26 cellular contexts compared by ENCODE assay signal in the genomic region with DNA sequence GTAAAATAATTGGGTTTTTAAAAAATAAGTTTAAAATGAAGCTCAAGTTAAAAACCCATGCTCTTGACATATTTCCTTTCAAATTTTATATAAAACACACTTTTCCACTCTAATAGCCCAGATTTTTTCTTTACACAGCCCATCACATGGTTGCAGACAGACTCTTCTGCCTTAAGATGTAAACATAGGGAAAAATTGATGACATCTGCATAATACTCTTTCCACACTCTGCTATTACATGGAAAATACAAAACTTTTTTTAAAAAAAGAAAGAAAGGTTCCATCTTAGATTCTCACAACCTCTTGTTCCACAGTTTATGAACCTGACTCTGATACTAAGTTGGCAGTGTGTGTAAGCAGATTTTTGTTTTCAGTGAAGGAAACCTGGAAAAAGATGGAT.
DNase-seq lines count a peak whose midpoint lies in the region; ATAC-seq, FAIRE-seq and TF ChIP-seq lines count a peak whose summit lies in the region.
"Had no signal": no experiment of that assay in that cellular context is flagged by ENCODE, and none has a peak within 500 bp of the region (broad histone marks: within the 10 kb centered on the region; RNA-seq: fewer than 3 reads in every experiment).

No MANE protein-coding gene starts in this region.

- H3K27me3 Mint-ChIP-seq in activated CD4-positive, alpha-beta T cell treated with anti-CD3 and anti-CD28 coated beads for 36 hours: peaks cover 6% of the 10 kb centered on the region

- H3K9ac ChIP-seq in HepG2 (ENCODE audit: insufficient read depth, low read depth, low read length) (no peak overlapping the region), PC-3 (ENCODE audit: low read length) (no peak overlapping the region), K562 (ENCODE audit: insufficient read depth in 1 of 2, low read depth in 2 of 2, low read length in 2 of 2) (no peak overlapping the region)
- H3K9ac ChIP-seq: BLaER1 had no signal

- H3K4me3 ChIP-seq in HepG2 (replicated peaks in 1 of 3; ENCODE audit: insufficient read depth in 1 of 3, low read depth in 2 of 3, low read length in 3 of 3): no peak overlapping the region
- no peak overlapping the region for H3K4me3 ChIP-seq in right lobe of liver
- no peak overlapping the region for H3K4me3 ChIP-seq in PC-3 (ENCODE audit: low read length)
- no peak overlapping the region for H3K4me3 ChIP-seq in K562
- H3K4me3 ChIP-seq in OCI-LY7 (ENCODE audit: low read depth, low read length, poor library complexity, severe bottlenecking): no peak overlapping the region
- H3K4me3 ChIP-seq: BLaER1 had no signal

- H3K4me2 ChIP-seq in HepG2 (ENCODE audit: low read depth, low read length): no peak overlapping the region
- H3K4me2 ChIP-seq in PC-3 (ENCODE audit: low read length): no peak overlapping the region
- no peak overlapping the region for H3K4me2 ChIP-seq in K562 (ENCODE audit: insufficient read depth, low read length)
- H3K4me2 ChIP-seq in OCI-LY7 (ENCODE audit: low read length): no peak overlapping the region
- H3K4me2 ChIP-seq: BLaER1 had no signal

- ATAC-seq in HepG2: no peak
- ATAC-seq in right lobe of liver: no peak
- no peak for ATAC-seq in PC-3
- no peak for ATAC-seq in K562
- ATAC-seq in activated CD4-positive, alpha-beta T cell treated with anti-CD3 and anti-CD28 coated beads for 36 hours: no peak

- H2AFZ ChIP-seq in HepG2 (ENCODE audit: low read length): no peak overlapping the region
- no peak overlapping the region for H2AFZ ChIP-seq in PC-3 (ENCODE audit: low read length)
- no peak overlapping the region for H2AFZ ChIP-seq in K562 (ENCODE audit: low read depth, low read length)
- no peak overlapping the region for H2AFZ ChIP-seq in OCI-LY7 (ENCODE audit: low read length)

- no peak for TF ChIP-seq POLR2A in HepG2 (IDR thresholded peaks at IDR 0.05; ENCODE audit: insufficient read depth in 1 of 2, low read depth in 2 of 2, low read length in 2 of 2)
- no peak for TF ChIP-seq POLR2A in right lobe of liver (IDR thresholded peaks at IDR 0.05)
- no peak for TF ChIP-seq POLR2A in K562 (conservative IDR thresholded peaks at IDR 0.05)

- H3K4me1 Mint-ChIP-seq in activated CD4-positive, alpha-beta T cell treated with anti-CD3 and anti-CD28 coated beads for 36 hours: no peaks in the 10 kb centered on the region
- H3K4me1 Mint-ChIP-seq: CD4-positive, alpha-beta memory T cell; CD4-positive, CD25-positive, alpha-beta regulatory T cell; CD8-positive, alpha-beta memory T cell had no signal

- H3K4me1 ChIP-seq in HepG2 (ENCODE audit: insufficient read depth, low read length) (peaks cover 21% of the 10 kb centered on the region), right lobe of liver (no peaks in the 10 kb centered on the region), PC-3 (ENCODE audit: insufficient read depth, low read length) (peaks cover 43% of the 10 kb centered on the region), K562 (replicated peaks in 1 of 2; ENCODE audit: control insufficient read depth in 2 of 2, insufficient read depth in 2 of 2, low read length in 2 of 2) (no peaks in the 10 kb centered on the region), OCI-LY7 (ENCODE audit: insufficient read depth, low read length, poor library complexity, severe bottlenecking) (no peaks in the 10 kb centered on the region)
- H3K4me1 ChIP-seq: BE2C, BLaER1 had no signal

- H3K9me1 ChIP-seq in K562 (ENCODE audit: control insufficient read depth, insufficient read depth, low read length): no peaks in the 10 kb centered on the region

- H3K36me3 ChIP-seq in HepG2 (replicated peaks in 1 of 2; ENCODE audit: control insufficient read depth in 1 of 2, insufficient read depth in 2 of 2, low read length in 2 of 2) (no peaks in the 10 kb centered on the region), right lobe of liver (no peaks in the 10 kb centered on the region), PC-3 (ENCODE audit: low read depth, low read length) (no peaks in the 10 kb centered on the region), K562 (ENCODE audit: control insufficient read depth, insufficient read depth, low read length) (no peaks in the 10 kb centered on the region), OCI-LY7 (ENCODE audit: insufficient read depth, low read length) (no peaks in the 10 kb centered on the region)
- H3K36me3 ChIP-seq: BE2C, BLaER1 had no signal

- H3F3A ChIP-seq in PC-3 (ENCODE audit: low read length, unreplicated experiment): no peaks in the 10 kb centered on the region

- no peaks in the 10 kb centered on the region for H3K27me3 ChIP-seq in HepG2 (ENCODE audit: control insufficient read depth in 1 of 2, insufficient read depth in 2 of 2, low read length in 2 of 2)
- H3K27me3 ChIP-seq in right lobe of liver: no peaks in the 10 kb centered on the region
- no peaks in the 10 kb centered on the region for H3K27me3 ChIP-seq in PC-3 (ENCODE audit: low read length)
- peaks cover 4 to 30% of the 10 kb centered on the region in 2 experiments; a peak in 4 of 5 replicates for H3K27me3 ChIP-seq in K562 (ENCODE audit: control insufficient read depth in 2 of 2, insufficient read depth in 2 of 2, low read length in 2 of 2)
- H3K27me3 ChIP-seq: BE2C, BLaER1 had no signal

- no peak overlapping the region for H3K27ac Mint-ChIP-seq in activated CD4-positive, alpha-beta T cell treated with anti-CD3 and anti-CD28 coated beads for 36 hours
- H3K27ac Mint-ChIP-seq: CD14-positive monocyte; CD4-positive, alpha-beta memory T cell; CD4-positive, CD25-positive, alpha-beta regulatory T cell had no signal

- H3K4me3 Mint-ChIP-seq in activated CD4-positive, alpha-beta T cell treated with anti-CD3 and anti-CD28 coated beads for 36 hours: no peak overlapping the region
- H3K4me3 Mint-ChIP-seq: CD14-positive monocyte; CD4-positive, alpha-beta memory T cell; CD4-positive, CD25-positive, alpha-beta regulatory T cell; CD8-positive, alpha-beta memory T cell had no signal

- TF ChIP-seq EP300 in HepG2 (IDR thresholded peaks at IDR 0.05; ENCODE audit: low read depth in 2 of 2, low read length in 2 of 2): no peak
- no peak for TF ChIP-seq EP300 in HepG2 (CRISPR knock-in tag; IDR thresholded peaks at IDR 0.05; ENCODE audit: borderline replicate concordance)
- no peak for TF ChIP-seq EP300 in K562 (IDR thresholded peaks at IDR 0.05; ENCODE audit: low read length)

- CTCF ChIA-PET in HepG2 (lab: Yijun Ruan, JAX; ENCODE audit: low intra/inter-chr PET ratio, low total read pairs) (no interaction called here), PC-3 (lab: Charles Lee) (no interaction called here), K562 (lab: Yijun Ruan, JAX; ENCODE audit: low intra/inter-chr PET ratio) (no interaction called here), OCI-LY7 (lab: Charles Lee; ENCODE audit: unreplicated experiment) (no interaction called here)
- CTCF ChIA-PET in activated CD4-positive, alpha-beta T cell treated with anti-CD3 and anti-CD28 coated beads for 36 hours (lab: Charles Lee): interaction anchor here (1.5 kb wide), 1 partner anchor 39 kb away, joined by 3 read pairs; no protein-coding TSS in a partner anchor

- H3K9me2 ChIP-seq in PC-3 (replicated peaks; ENCODE audit: low read length) (no peaks in the 10 kb centered on the region), OCI-LY7 (ENCODE audit: insufficient read depth, low read length) (no peaks in the 10 kb centered on the region)

- FAIRE-seq in HepG2 (lab: Jason Lieb, UNC) (no peak), K562 (lab: Jason Lieb, UNC) (no peak)
- FAIRE-seq: GM12891, GM19239 had no signal

- TF ChIP-seq RAD21 in HepG2 (CRISPR knock-in tag; IDR thresholded peaks at IDR 0.05) (no peak), K562 (CRISPR knock-in tag; conservative IDR thresholded peaks at IDR 0.05 in 1 of 2, IDR thresholded peaks at IDR 0.05 in 1 of 2) (no peak)

- POLR2A ChIA-PET in HepG2 (lab: Yijun Ruan, JAX): no interaction called here
- POLR2A ChIA-PET in PC-3 (lab: Charles Lee; ENCODE audit: unreplicated experiment): no interaction called here
- POLR2A ChIA-PET in K562 (lab: Yijun Ruan, JAX): interaction anchor here (0.6 to 3.5 kb wide), 5 partner anchors 11 to 210 kb away, joined by 3 to 19 read pairs (median 5); a partner anchor contains a TSS
- POLR2A ChIA-PET in OCI-LY7 (lab: Charles Lee): no interaction called here
- POLR2A ChIA-PET in activated CD4-positive, alpha-beta T cell treated with anti-CD3 and anti-CD28 coated beads for 36 hours (lab: Charles Lee): no interaction called here

- no peaks in the 10 kb centered on the region for H3K9me3 Mint-ChIP-seq in activated CD4-positive, alpha-beta T cell treated with anti-CD3 and anti-CD28 coated beads for 36 hours (ENCODE audit: low read depth)
- H3K9me3 Mint-ChIP-seq: CD4-positive, alpha-beta memory T cell had no signal

- no peaks in the 10 kb centered on the region for H3K36me3 Mint-ChIP-seq in activated CD4-positive, alpha-beta T cell treated with anti-CD3 and anti-CD28 coated beads for 36 hours (ENCODE audit: low read depth)
- H3K36me3 Mint-ChIP-seq: CD14-positive monocyte; CD4-positive, alpha-beta memory T cell; CD8-positive, alpha-beta memory T cell had no signal

- no peaks in the 10 kb centered on the region for H3K9me3 ChIP-seq in HepG2 (ENCODE audit: low read length)
- no peaks in the 10 kb centered on the region for H3K9me3 ChIP-seq in right lobe of liver
- H3K9me3 ChIP-seq in PC-3 (ENCODE audit: low read length): no peaks in the 10 kb centered on the region
- no peaks in the 10 kb centered on the region; the same call in 1 of the 2 replicates for H3K9me3 ChIP-seq in K562 (replicated peaks; ENCODE audit: control insufficient read depth, insufficient read depth, low read depth, low read length)
- no peaks in the 10 kb centered on the region for H3K9me3 ChIP-seq in OCI-LY7 (ENCODE audit: low read length)
- H3K9me3 ChIP-seq: BE2C, BLaER1 had no signal

- no peak for DNase-seq in HepG2 (ENCODE audit: low spot score)
- no peak for DNase-seq in right lobe of liver
- DNase-seq in PC-3: no peak
- no peak for DNase-seq in K562 (ENCODE audit: extremely low read depth in 1 of 4, low spot score in 3 of 4)
- no peak for DNase-seq in GM03348 (ENCODE audit: low spot score)
- no peak for DNase-seq in OCI-LY7 (ENCODE audit: low spot score)
- DNase-seq in activated CD4-positive, alpha-beta T cell treated with anti-CD3 and anti-CD28 coated beads for 36 hours: no peak
- DNase-seq: ACHN; BE2C; C1 segment of cervical spinal cord; CD4-positive, alpha-beta memory T cell; CD4-positive, CD25-positive, alpha-beta regulatory T cell; CD8-positive, alpha-beta memory T cell; COR-L47; DMS 273 treated with DMSO at 0.1 percent for 48 hours; DMS153; DMS53; DMS79; DND-41; EL; GDM1 had no signal

- H3K27ac ChIP-seq in HepG2 (ENCODE audit: extremely low read length, insufficient read depth, low read length) (no peak overlapping the region), right lobe of liver (no peak overlapping the region), PC-3 (ENCODE audit: low read length) (peak overlapping the region; percentile 94; the same call in 1 of the 2 replicates), K562 (ENCODE audit: extremely low read depth, low read depth, low read length) (no peak overlapping the region), OCI-LY7 (ENCODE audit: low read depth, low read length, poor library complexity, severe bottlenecking) (no peak overlapping the region)
- H3K27ac ChIP-seq: 22Rv1, BLaER1 had no signal

- intact Hi-C loops in HepG2 (cut with micrococcal nuclease; ENCODE audit: unreplicated experiment): no loop called here
- intact Hi-C loops in right lobe of liver (cut with DNase I): no loop called here
- intact Hi-C loops in PC-3 (cut with micrococcal nuclease): loop anchor here (5.0 to 10.0 kb wide), 2 partner anchors 40 to 98 kb away; no protein-coding TSS in a partner anchor
- intact Hi-C loops in K562 (cut with micrococcal nuclease): no loop called here
- intact Hi-C loops in OCI-LY7 (cut with micrococcal nuclease; ENCODE audit: unreplicated experiment): no loop called here
- intact Hi-C loops in activated CD4-positive, alpha-beta T cell treated with anti-CD3 and anti-CD28 coated beads for 36 hours (cut with DNase I, micrococcal nuclease): no loop called here

- TF ChIP-seq CTCF in HepG2 (CRISPR knock-in tag; IDR thresholded peaks at IDR 0.05) (no peak), right lobe of liver (IDR thresholded peaks at IDR 0.05) (no peak), PC-3 (conservative IDR thresholded peaks at IDR 0.05; ENCODE audit: low read depth, low read length) (no peak), K562 (IDR thresholded peaks at IDR 0.05 in 2 of 3, conservative IDR thresholded peaks at IDR 0.05 in 1 of 3; ENCODE audit: insufficient read depth in 2 of 3, low read depth in 1 of 3, low read length in 3 of 3) (no peak), OCI-LY7 (conservative IDR thresholded peaks at IDR 0.05; ENCODE audit: low read length) (no peak)

- in situ Hi-C loops in HepG2 (cut with HindIII; ENCODE audit: extremely low pct_ligation_motif_present, low pct_unique_long_range_greater_than_20kb): no loop called here
- in situ Hi-C loops in K562 (cut with MboI): no loop called here

- H3K79me2 ChIP-seq in HepG2 (ENCODE audit: insufficient read depth, low read length) (no peaks in the 10 kb centered on the region), PC-3 (ENCODE audit: low read length) (no peaks in the 10 kb centered on the region), K562 (ENCODE audit: control insufficient read depth, insufficient read depth, low read length) (no peaks in the 10 kb centered on the region), OCI-LY7 (ENCODE audit: insufficient read depth, low read depth, low read length) (no peaks in the 10 kb centered on the region)

- BruUV-seq in HepG2 (replicated peaks; lab: Mats Ljungman, UMichigan) (no TSS peak), PC-3 (replicated peaks; lab: Mats Ljungman, UMichigan) (no TSS peak), K562 (replicated peaks; lab: Mats Ljungman, UMichigan) (no TSS peak), OCI-LY7 (replicated peaks; lab: Mats Ljungman, UMichigan) (no TSS peak)

- H4K20me1 ChIP-seq in HepG2 (ENCODE audit: insufficient read depth, low read length): no peaks in the 10 kb centered on the region
- H4K20me1 ChIP-seq in PC-3 (ENCODE audit: low read length): no peaks in the 10 kb centered on the region
- no peaks in the 10 kb centered on the region for H4K20me1 ChIP-seq in K562 (replicated peaks; ENCODE audit: control insufficient read depth, insufficient read depth, low read length)
- no peaks in the 10 kb centered on the region for H4K20me1 ChIP-seq in OCI-LY7 (ENCODE audit: insufficient read depth, low read length)
- H4K20me1 ChIP-seq: BLaER1 had no signal
